22 cellular contexts compared by ENCODE assay signal in the genomic region with DNA sequence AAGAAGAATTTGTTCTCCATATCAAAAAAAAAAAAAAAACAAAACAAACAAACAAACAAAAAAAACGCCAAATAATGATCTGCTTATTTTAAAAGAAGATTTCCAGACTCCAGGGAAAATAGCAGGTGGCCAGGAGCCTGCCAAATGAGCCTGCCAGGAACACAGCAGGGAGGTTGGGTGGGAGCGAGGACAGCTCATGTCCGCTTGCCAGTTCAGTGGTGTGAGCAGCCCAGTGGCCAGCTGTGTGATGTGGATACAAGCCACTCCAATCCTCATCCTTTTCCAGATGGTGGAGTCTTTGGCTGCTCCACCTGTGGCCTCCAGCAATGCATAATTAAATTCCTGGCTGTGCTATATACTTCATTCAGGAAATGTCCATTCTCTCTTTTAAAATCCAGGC.
DNase-seq lines count a peak whose midpoint lies in the region; TF ChIP-seq lines count a peak whose summit lies in the region.
"Had no signal": no experiment of that assay in that cellular context is flagged by ENCODE, and none has a peak within 500 bp of the region (broad histone marks: within the 10 kb centered on the region; RNA-seq: fewer than 3 reads in every experiment).

No MANE protein-coding gene starts in this region.

- H3K9ac ChIP-seq in mesenchymal stem cell (ENCODE audit: low read length), result no peak overlapping the region

- H3K4me3 ChIP-seq in ovary (no peak overlapping the region), mesenchymal stem cell (ENCODE audit: insufficient read depth in 1 of 2, low read depth in 1 of 2, low read length in 2 of 2) (no peak overlapping the region)
- H3K4me3 ChIP-seq: heart right ventricle, lung, spleen, upper lobe of right lung had no signal

- H3K9me3 ChIP-seq in ovary, result no peaks in the 10 kb centered on the region
- H3K9me3 ChIP-seq in mesenchymal stem cell (ENCODE audit: control insufficient read depth, low read length), result no peaks in the 10 kb centered on the region
- H3K9me3 ChIP-seq: heart right ventricle, spleen, upper lobe of right lung had no signal

- no peaks in the 10 kb centered on the region for H3K27me3 ChIP-seq in ovary
- H3K27me3 ChIP-seq in mesenchymal stem cell (ENCODE audit: control insufficient read depth in 1 of 2, insufficient read depth in 1 of 2, low read length in 2 of 2), result no peaks in the 10 kb centered on the region
- H3K27me3 ChIP-seq: heart right ventricle, spleen, upper lobe of right lung had no signal

- no peak overlapping the region for H2AFZ ChIP-seq in mesenchymal stem cell (ENCODE audit: low read depth, low read length)

- no peaks in the 10 kb centered on the region for H3K4me1 ChIP-seq in ovary (ENCODE audit: insufficient read depth)
- H3K4me1 ChIP-seq in mesenchymal stem cell (ENCODE audit: control insufficient read depth, insufficient read depth, low read depth, low read length), result no peaks in the 10 kb centered on the region
- H3K4me1 ChIP-seq: heart right ventricle, spleen, upper lobe of right lung had no signal

- H2AK5ac ChIP-seq in mesenchymal stem cell (ENCODE audit: low read length, severe bottlenecking), result no peak overlapping the region

- H3K4ac ChIP-seq in mesenchymal stem cell (ENCODE audit: low read depth in 1 of 2, low read length in 2 of 2), result no peak overlapping the region

- H3K79me1 ChIP-seq in mesenchymal stem cell (replicated peaks; ENCODE audit: low read length, poor library complexity, severe bottlenecking), result no peaks in the 10 kb centered on the region

- H3K23ac ChIP-seq in mesenchymal stem cell (ENCODE audit: low read length in 2 of 2), result no peak overlapping the region

- no peak overlapping the region for H4K8ac ChIP-seq in mesenchymal stem cell (ENCODE audit: low read length)

- no peak for TF ChIP-seq CTCF in ovary (IDR thresholded peaks at IDR 0.05)

- H3K14ac ChIP-seq in mesenchymal stem cell (ENCODE audit: low read length in 2 of 2), result no peak overlapping the region

- H3K4me2 ChIP-seq in mesenchymal stem cell (ENCODE audit: low read length, poor library complexity, severe bottlenecking), result no peak overlapping the region

- TF ChIP-seq POLR2A in ovary (IDR thresholded peaks at IDR 0.05), result no peak

- H3K36me3 ChIP-seq in ovary, result no peaks in the 10 kb centered on the region
- H3K36me3 ChIP-seq in mesenchymal stem cell (ENCODE audit: control insufficient read depth in 1 of 2, insufficient read depth in 2 of 2, low read depth in 1 of 2, low read length in 2 of 2), result no peaks in the 10 kb centered on the region
- H3K36me3 ChIP-seq: heart right ventricle, spleen, upper lobe of right lung had no signal

- 13 to 19% (median 18%) methylated on average over 3 of the region's 3 CpGs for WGBS in ovary, 3 donors
- WGBS in mesenchymal stem cell, result 79% methylated on average over 3 of the region's 3 CpGs

- H3K18ac ChIP-seq in mesenchymal stem cell (ENCODE audit: low read depth in 1 of 2, low read length in 2 of 2), result no peak overlapping the region

- intact Hi-C loops in ovary (cut with DNase I), result no loop called here

- no peak overlapping the region for H2BK12ac ChIP-seq in mesenchymal stem cell (ENCODE audit: low read length in 2 of 2)

- TF ChIP-seq EP300 in ovary (IDR thresholded peaks at IDR 0.05), result no peak

- H4K91ac ChIP-seq in mesenchymal stem cell (ENCODE audit: low read length), result no peak overlapping the region

- no peak overlapping the region for H2BK120ac ChIP-seq in mesenchymal stem cell (ENCODE audit: low read depth, low read length)

- H2BK5ac ChIP-seq in mesenchymal stem cell (ENCODE audit: low read depth, low read length, poor library complexity, severe bottlenecking), result no peak overlapping the region

- no peak overlapping the region for H2BK15ac ChIP-seq in mesenchymal stem cell (ENCODE audit: low read depth, poor library complexity, severe bottlenecking)

- peak; percentile 24 for DNase-seq in D341Med (ENCODE audit: low spot score)
- peak; percentile 83 for DNase-seq in NCI-H146 treated with DMSO at 0.1 percent for 48 hours (lab: John Stamatoyannopoulos, UW; ENCODE audit: unreplicated experiment)
- DNase-seq in NCI-H748 treated with DMSO at 0.1 percent for 48 hours (lab: John Stamatoyannopoulos, UW), result peak; percentile 13
- DNase-seq in iPS-NIHi11 (ENCODE audit: low spot score), result peak; percentile 35
- DNase-seq in NCI-H774 (lab: John Stamatoyannopoulos, UW), result no peak
- DNase-seq in ovary, result no peak
- DNase-seq in mesenchymal stem cell, result no peak
- no peak for DNase-seq in NCI-H1436 treated with DMSO at 0.1 percent for 48 hours (lab: John Stamatoyannopoulos, UW)
- DNase-seq: activated CD4-positive, alpha-beta T cell treated with anti-CD3 and anti-CD28 coated beads, Interleukin-2, amount 50 U/mL, for 1 hour; activated gamma-delta T cell; CD8-positive, alpha-beta memory T cell; DND-41; heart right ventricle; Kasumi-1; NCI-H1048; NCI-H510A treated with DMSO at 0.1 percent for 48 hours; PC-3; SHP77 treated with DMSO at 0.1 percent for 48 hours; spleen; stimulated activated CD4-positive, alpha-beta T cell treated with anti-CD3 and anti-CD28 coated beads, Interleukin-4, amount 100 ng/mL, for 24 hours; upper lobe of right lung had no signal

- H3K27ac ChIP-seq in ovary (no peak overlapping the region), mesenchymal stem cell (ENCODE audit: low read length, poor library complexity, severe bottlenecking) (no peak overlapping the region)
- H3K27ac ChIP-seq: heart right ventricle, spleen, upper lobe of right lung had no signal

Comparison
In these comparisons a context has a peak if more than half of its experiments do, and no peak if none do; other contexts are left out.
1. DNase-seq: peak in D341Med (single experiment), NCI-H146 treated with DMSO at 0.1 percent for 48 hours (single experiment), NCI-H748 treated with DMSO at 0.1 percent for 48 hours (single experiment) and iPS-NIHi11 (single experiment); none in NCI-H774 (single experiment), ovary (0 of 5), mesenchymal stem cell (single experiment) and NCI-H1436 treated with DMSO at 0.1 percent for 48 hours (single experiment).